Comparison of ENCODE assay signal across 23 cellular contexts in the genomic region with DNA sequence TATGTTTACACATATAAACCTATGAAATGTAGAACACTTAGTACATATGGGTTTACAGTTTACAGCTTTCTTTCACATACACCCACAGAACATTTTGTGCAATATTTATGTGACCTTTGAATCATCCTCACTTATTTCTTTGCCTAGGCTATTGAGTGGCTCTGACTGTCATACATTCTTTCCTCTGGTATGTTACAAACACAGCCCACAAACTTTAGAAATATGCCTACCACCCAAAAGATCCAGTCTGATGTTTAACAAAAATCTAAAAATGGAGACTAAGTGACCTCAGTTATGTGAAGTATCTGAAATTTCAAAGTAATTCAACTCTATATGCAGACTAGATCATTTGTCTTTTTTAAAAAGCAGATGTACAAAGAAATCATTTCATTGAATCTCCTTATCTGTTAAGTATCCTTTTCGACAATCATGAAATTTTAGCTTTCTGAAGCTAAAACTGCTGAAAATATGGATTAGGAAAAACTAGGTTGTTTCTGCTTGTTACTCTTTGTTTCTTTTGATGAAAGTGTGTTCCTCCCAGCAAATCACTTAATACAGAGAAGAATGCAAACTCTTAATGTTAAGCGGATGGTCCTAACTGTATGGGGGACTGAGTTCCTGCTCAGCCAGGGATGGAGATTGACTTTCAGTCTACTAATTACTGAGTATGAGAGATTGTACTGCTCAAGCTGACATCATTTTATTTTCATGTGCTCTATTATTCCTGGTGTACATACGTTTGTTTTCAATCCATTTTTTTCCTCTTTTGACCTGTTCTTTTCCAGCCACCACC. TPM values are rescaled to one million over a fixed set of nuclear protein-coding genes. Genes with fewer than 3 reads are reported as not detected.
A peak's percentile ranks its signal among the peaks of the same experiment; 100 is the strongest.
DNase-seq lines count a peak whose midpoint lies in the region; ATAC-seq, FAIRE-seq and TF ChIP-seq lines count a peak whose summit lies in the region.
"Had no signal": no experiment of that assay in that cellular context is flagged by ENCODE, and none has a peak within 500 bp of the region (broad histone marks: within the 10 kb centered on the region; RNA-seq: fewer than 3 reads in every experiment).

No MANE protein-coding gene starts in this region.

- intact Hi-C loops in MCF 10A (cut with micrococcal nuclease) = no loop called here
- intact Hi-C loops in breast epithelium (cut with DNase I; ENCODE audit: low total_unique reads) = loop anchor here (10.0 kb wide), 1 partner anchor 1970 kb away; no protein-coding TSS in a partner anchor

- POLR2A ChIA-PET in MCF 10A (lab: Yijun Ruan, JAX) = interaction anchor here (0.9 to 1.2 kb wide), 5 partner anchors 8 to 133 kb away, joined by 3 to 5 read pairs (median 4); no protein-coding TSS in a partner anchor

- TF ChIP-seq CTCF in MCF 10A (IDR thresholded peaks at IDR 0.05; ENCODE audit: unreplicated experiment) (no peak), breast epithelium (IDR thresholded peaks at IDR 0.05) (no peak), cardiac fibroblast (IDR thresholded peaks at IDR 0.05; ENCODE audit: low read depth, low read length) (no peak), keratinocyte (optimal IDR thresholded peaks at IDR 0.05 in 1 of 3, IDR thresholded peaks at IDR 0.05 in 1 of 3, conservative IDR thresholded peaks at IDR 0.05 in 1 of 3; ENCODE audit: extremely low read depth in 1 of 3, insufficient read depth in 2 of 3, low read length in 3 of 3) (no peak), WERI-Rb-1 (IDR thresholded peaks at IDR 0.05; ENCODE audit: low read depth, low read length) (no peak)

- H3K4me1 ChIP-seq in breast epithelium = no peaks in the 10 kb centered on the region
- no peaks in the 10 kb centered on the region for H3K4me1 ChIP-seq in keratinocyte (ENCODE audit: control insufficient read depth, extremely low read depth, insufficient read depth, low read length)
- H3K4me1 ChIP-seq: Caco-2 had no signal

- no peaks in the 10 kb centered on the region for H3K27me3 ChIP-seq in breast epithelium
- no peaks in the 10 kb centered on the region for H3K27me3 ChIP-seq in keratinocyte (ENCODE audit: control insufficient read depth, extremely low read depth, insufficient read depth, low read length)
- H3K27me3 ChIP-seq in WERI-Rb-1 (ENCODE audit: insufficient read depth, low read depth, severe bottlenecking) = no peaks in the 10 kb centered on the region

- FAIRE-seq in keratinocyte (lab: Jason Lieb, UNC) = no peak

- ATAC-seq in GM19324 (IDR thresholded peaks at IDR 0.05; ENCODE audit: low FRiP score, unreplicated experiment) = no peak
- ATAC-seq: GM23338, sciatic nerve, T-helper 17 cell had no signal

- no TSS peak for BruUV-seq in MCF 10A (replicated peaks; lab: Mats Ljungman, UMichigan)

- no peaks in the 10 kb centered on the region for H3K9me1 ChIP-seq in keratinocyte (ENCODE audit: control insufficient read depth, extremely low read depth, insufficient read depth, low read length)

- no peaks in the 10 kb centered on the region for H3K79me2 ChIP-seq in keratinocyte (ENCODE audit: control insufficient read depth, insufficient read depth, low read length)

- H3K9me3 ChIP-seq in breast epithelium = peaks cover 7 to 10% of the 10 kb centered on the region in 2 donors
- H3K9me3 ChIP-seq in keratinocyte (ENCODE audit: control insufficient read depth, low read depth, low read length) = peaks cover 2% of the 10 kb centered on the region
- peaks cover 4% of the 10 kb centered on the region for H3K9me3 ChIP-seq in WERI-Rb-1 (ENCODE audit: severe bottlenecking)
- H3K9me3 ChIP-seq: Caco-2 had no signal

- H3K27ac Mint-ChIP-seq in MCF 10A (ENCODE audit: low read depth, unreplicated experiment) = peak overlapping the region; percentile 54
- H3K27ac Mint-ChIP-seq: activated naive CD8-positive, alpha-beta T cell treated with anti-CD3 and anti-CD28 coated beads for 36 hours; GM23338; T-helper 17 cell; type B pancreatic cell had no signal

- DNase-seq in MCF 10A (ENCODE audit: unreplicated experiment) (peak; percentile 28), breast epithelium (ENCODE audit: low spot score in 2 of 2) (no peak), cardiac fibroblast (ENCODE audit: low read depth in 2 of 2) (peak; percentile 54 to 75), keratinocyte (ENCODE audit: low read depth, low spot score) (no peak), erythroblast (lab: John Stamatoyannopoulos, UW) (no peak), NCI-H1930 (lab: John Stamatoyannopoulos, UW) (no peak), WERI-Rb-1 (no peak)
- DNase-seq: activated naive CD8-positive, alpha-beta T cell treated with anti-CD3 and anti-CD28 coated beads for 36 hours; activated T-cell treated with anti-CD3 and anti-CD28 coated beads for 4 hours; Caco-2; NCI-H187 treated with DMSO at 0.1 percent for 48 hours; NCI-H82; RPMI8226; stimulated activated naive CD4-positive, alpha-beta T cell; T-helper 17 cell had no signal

- H3K4me3 Mint-ChIP-seq in MCF 10A (ENCODE audit: unreplicated experiment) = no peak overlapping the region
- H3K4me3 Mint-ChIP-seq: activated naive CD8-positive, alpha-beta T cell treated with anti-CD3 and anti-CD28 coated beads for 36 hours; GM23338; neural crest cell; T-helper 17 cell; type B pancreatic cell had no signal

- no peaks in the 10 kb centered on the region for H3K36me3 ChIP-seq in breast epithelium
- no peaks in the 10 kb centered on the region for H3K36me3 ChIP-seq in keratinocyte (ENCODE audit: control insufficient read depth in 2 of 2, extremely low read depth in 1 of 2, insufficient read depth in 2 of 2, low read length in 2 of 2)
- H3K36me3 ChIP-seq in WERI-Rb-1 = no peaks in the 10 kb centered on the region

- dilution Hi-C loops in keratinocyte (cut with MboI; ENCODE audit: extremely low pct_ligation_motif_present, low sequenced_read_pairs) = no loop called here

- H3K9me3 Mint-ChIP-seq in MCF 10A (ENCODE audit: unreplicated experiment) = peaks cover 15% of the 10 kb centered on the region

- H3K27ac ChIP-seq in breast epithelium (no peak overlapping the region), keratinocyte (ENCODE audit: control insufficient read depth, insufficient read depth, low read length) (no peak overlapping the region), WERI-Rb-1 (no peak overlapping the region)
- H3K27ac ChIP-seq: 22Rv1 had no signal

- H3K4me3 ChIP-seq in breast epithelium (no peak overlapping the region), cardiac fibroblast (replicated peaks in 1 of 2; ENCODE audit: low read depth in 2 of 2, low read length in 2 of 2) (no peak overlapping the region), keratinocyte (ENCODE audit: control insufficient read depth in 2 of 3, extremely low read depth in 1 of 3, insufficient read depth in 2 of 3, low read depth in 1 of 3, low read length in 3 of 3) (no peak overlapping the region), WERI-Rb-1 (ENCODE audit: low read depth, low read length) (no peak overlapping the region)
- H3K4me3 ChIP-seq: GM23338, lung had no signal

- no peaks in the 10 kb centered on the region for H3K27me3 Mint-ChIP-seq in MCF 10A (ENCODE audit: insufficient read depth, unreplicated experiment)
- H3K27me3 Mint-ChIP-seq: activated naive CD8-positive, alpha-beta T cell treated with anti-CD3 and anti-CD28 coated beads for 36 hours; type B pancreatic cell had no signal

- no peaks in the 10 kb centered on the region for H4K20me1 ChIP-seq in keratinocyte (ENCODE audit: control insufficient read depth, extremely low read depth, insufficient read depth, low read length)

- peaks cover 7% of the 10 kb centered on the region for H3K4me1 Mint-ChIP-seq in MCF 10A (ENCODE audit: insufficient read depth, unreplicated experiment)
- H3K4me1 Mint-ChIP-seq: activated naive CD8-positive, alpha-beta T cell treated with anti-CD3 and anti-CD28 coated beads for 36 hours; GM23338; neural crest cell; T-helper 17 cell had no signal

- no peaks in the 10 kb centered on the region for H3K36me3 Mint-ChIP-seq in MCF 10A (ENCODE audit: insufficient read depth, unreplicated experiment)
- H3K36me3 Mint-ChIP-seq: type B pancreatic cell had no signal

- H3K4me2 ChIP-seq in keratinocyte (ENCODE audit: control insufficient read depth, extremely low read depth, insufficient read depth, low read depth, low read length) = no peak overlapping the region
- H3K4me2 ChIP-seq: GM23338 had no signal

- TF ChIP-seq POLR2A in breast epithelium (IDR thresholded peaks at IDR 0.05) (no peak), erythroblast (IDR thresholded peaks at IDR 0.05; ENCODE audit: low read length) (no peak)

- no peak overlapping the region for H3K9ac ChIP-seq in keratinocyte (ENCODE audit: control insufficient read depth, extremely low read depth, insufficient read depth, low read length)

- CTCF ChIA-PET in MCF 10A (lab: Yijun Ruan, JAX) = interaction anchor here (0.6 to 1.5 kb wide), 4 partner anchors 132 to 136 kb away, joined by 3 to 4 read pairs (median 4); no protein-coding TSS in a partner anchor

- H2AFZ ChIP-seq in keratinocyte (ENCODE audit: control insufficient read depth, low read length) = peak overlapping the region; percentile 34
- H2AFZ ChIP-seq: GM23338 had no signal

RNA-seq across cellular contexts. Expression of gene CCDC54, which starts 27.7 kb away (rescaled TPM):
- not detected in 2 replicates for total RNA-seq in MCF 10A (2022)
- total RNA-seq in breast epithelium = under 1 TPM in 1 of 3 donors, not detected in 2; 0.33 TPM
- polyA plus RNA-seq in keratinocyte = not detected in 3 replicates
- polyA plus RNA-seq in keratinocyte (2011; ENCODE audit: low read depth) = not detected
- not detected in 2 replicates for polyA plus RNA-seq in keratinocyte (2011; cell fraction: cytosol; rRNA removed)
- polyA plus RNA-seq in keratinocyte (2011; cell fraction: nucleus; rRNA removed) = not detected in 2 replicates
- not detected in 2 replicates for polyA plus RNA-seq in keratinocyte (2012; ENCODE audit: low replicate concordance)
- not detected in 3 replicates for polyA minus RNA-seq in keratinocyte
- polyA minus RNA-seq in keratinocyte (2011; cell fraction: cytosol; rRNA and poly(A)+ RNA removed) = not detected
- polyA minus RNA-seq in keratinocyte (2011; cell fraction: nucleus; rRNA and poly(A)+ RNA removed) = not detected in 2 replicates
- total RNA-seq: activated naive CD8-positive, alpha-beta T cell treated with anti-CD3 and anti-CD28 coated beads for 36 hours; Caco-2; GM23338; lung; neural crest cell; sciatic nerve; T-helper 17 cell had no signal
- polyA plus RNA-seq: esophagus, GM23338, lung had no signal

Comparison
In these comparisons a context has a peak if more than half of its experiments do, and no peak if none do; other contexts are left out.
1. DNase-seq: peak in MCF 10A (single experiment) and cardiac fibroblast (2 of 2); none in breast epithelium (0 of 2), keratinocyte (single experiment), erythroblast (0 of 2), NCI-H1930 (0 of 2) and WERI-Rb-1 (single experiment).